10 cellular contexts compared by ENCODE assay signal in the genomic region with DNA sequence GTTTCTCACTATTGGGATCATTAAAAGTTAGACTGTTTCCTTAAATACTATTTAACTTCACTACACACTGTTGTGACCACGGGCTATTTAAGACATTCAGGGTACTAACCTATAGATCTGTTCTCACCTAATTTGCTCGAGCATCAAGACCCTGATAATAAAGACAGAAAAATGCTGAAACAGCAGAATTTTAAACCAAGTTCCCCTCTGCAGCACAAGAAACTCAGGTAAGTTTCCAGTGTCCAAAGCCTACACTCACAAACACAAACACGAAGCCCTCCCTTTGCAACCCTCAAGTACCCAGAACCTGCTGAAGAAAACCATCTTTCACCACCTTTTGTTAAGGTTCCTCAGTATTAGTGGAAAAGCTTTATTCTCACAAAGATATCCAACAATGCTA. TPM values are rescaled to one million over a fixed set of nuclear protein-coding genes. Genes with fewer than 3 reads are reported as not detected.
DNase-seq lines count a peak whose midpoint lies in the region; ATAC-seq and TF ChIP-seq lines count a peak whose summit lies in the region.
"Had no signal": no experiment of that assay in that cellular context is flagged by ENCODE, and none has a peak within 500 bp of the region (broad histone marks: within the 10 kb centered on the region; RNA-seq: fewer than 3 reads in every experiment).

No MANE protein-coding gene starts in this region.

- H2AFZ ChIP-seq in PC-9, result no peak overlapping the region

- ATAC-seq in HG02973 (IDR thresholded peaks at IDR 0.05; ENCODE audit: unreplicated experiment), result no peak

- WGBS in lower leg skin, 2 donors, result 85 to 87% methylated on average over 3 of the region's 3 CpGs

- intact Hi-C loops in PC-9 (cut with micrococcal nuclease; ENCODE audit: unreplicated experiment) (loop anchor here (5.0 kb wide), 1 partner anchor 543 kb away; the partner anchor contains the start of gene SEC23B), lower leg skin (cut with DNase I; ENCODE audit: low total_unique reads) (no loop called here)

- peaks cover 70% of the 10 kb centered on the region for H4K20me1 ChIP-seq in PC-9 (ENCODE audit: insufficient read depth)

- no TSS peak for BruUV-seq in PC-9 (replicated peaks; lab: Mats Ljungman, UMichigan)

- H3F3A ChIP-seq in PC-9 (ENCODE audit: insufficient read depth, low read depth), result peaks cover 16% of the 10 kb centered on the region; the same call in 1 of the 2 replicates

- peak overlapping the region; percentile 85 for H3K4me2 ChIP-seq in PC-9

- peaks cover 16% of the 10 kb centered on the region; the same call in 1 of the 2 replicates for H3K36me3 ChIP-seq in PC-9 (ENCODE audit: low read depth)
- no peaks in the 10 kb centered on the region for H3K36me3 ChIP-seq in rectal smooth muscle tissue (ENCODE audit: control insufficient read depth, insufficient read depth, low read length)

- no peak overlapping the region for H3K9ac ChIP-seq in rectal smooth muscle tissue (ENCODE audit: low read length)

- H3K79me2 ChIP-seq in PC-9 (ENCODE audit: low read depth), result peaks cover 94% of the 10 kb centered on the region

- H3K27me3 ChIP-seq in PC-9 (ENCODE audit: insufficient read depth, low read depth) (no peaks in the 10 kb centered on the region), rectal smooth muscle tissue (ENCODE audit: control insufficient read depth, insufficient read depth, low read length) (no peaks in the 10 kb centered on the region)
- H3K27me3 ChIP-seq: SJSA1 had no signal

- H3K27ac ChIP-seq in PC-9 (no peak overlapping the region), epithelial cell of prostate (peak overlapping the region; percentile 95), rectal smooth muscle tissue (ENCODE audit: low read depth, low read length) (peak overlapping the region; percentile 26)
- H3K27ac ChIP-seq: SJSA1 had no signal

- no peak for TF ChIP-seq CTCF in GM12865 (IDR thresholded peaks at IDR 0.05; ENCODE audit: insufficient read depth, low read depth, low read length, missing control alignments)
- no peak for TF ChIP-seq CTCF in PC-9 (conservative IDR thresholded peaks at IDR 0.05)
- no peak for TF ChIP-seq CTCF in lower leg skin (IDR thresholded peaks at IDR 0.05)

- CTCF ChIA-PET in PC-9 (lab: Charles Lee), result no interaction called here

- no peaks in the 10 kb centered on the region for H3K9me2 ChIP-seq in PC-9 (ENCODE audit: insufficient read depth)

- no peak for TF ChIP-seq POLR2A in lower leg skin (IDR thresholded peaks at IDR 0.05)

- no peaks in the 10 kb centered on the region for H3K9me3 ChIP-seq in PC-9 (ENCODE audit: insufficient read depth, low read depth)
- H3K9me3 ChIP-seq: SJSA1 had no signal

- peak overlapping the region; percentile 71 for H3K4me3 ChIP-seq in GM12865 (ENCODE audit: low read depth, low read length)
- peak overlapping the region; percentile 96; the same call in 1 of the 2 replicates for H3K4me3 ChIP-seq in PC-9
- no peak overlapping the region for H3K4me3 ChIP-seq in rectal smooth muscle tissue (ENCODE audit: low read length)
- H3K4me3 ChIP-seq in lower leg skin (ENCODE audit: low read depth, poor library complexity, severe bottlenecking), result no peak overlapping the region
- H3K4me3 ChIP-seq: SJSA1 had no signal

- H3K4me1 ChIP-seq in PC-9 (replicated peaks; ENCODE audit: insufficient read depth) (peaks cover 44% of the 10 kb centered on the region), rectal smooth muscle tissue (ENCODE audit: control insufficient read depth, insufficient read depth, low read length) (peaks cover 20% of the 10 kb centered on the region)

- POLR2A ChIA-PET in PC-9 (lab: Charles Lee; ENCODE audit: unreplicated experiment), result no interaction called here

- DNase-seq in GM12865 (ENCODE audit: low read depth), result no peak
- no peak for DNase-seq in PC-9
- no peak for DNase-seq in epithelial cell of prostate (ENCODE audit: low read depth, low spot score)
- no peak for DNase-seq in KG1 (lab: John Stamatoyannopoulos, UW)
- no peak for DNase-seq in lower leg skin (ENCODE audit: low spot score in 2 of 2)
- no peak for DNase-seq in SKM-1 (lab: John Stamatoyannopoulos, UW; ENCODE audit: unreplicated experiment)
- DNase-seq: NCI-H1092 treated with DMSO at 0.1 percent for 48 hours had no signal

RNA-seq across cellular contexts. Expression of gene SNX5, which starts 4.0 kb away (rescaled TPM):
- total RNA-seq in PC-9 (2021) (97.7 and 116 TPM in 2 replicates), lower leg skin (10 to 100 TPM; 44.6 to 70.7 (median 66.0) TPM)

RNA-seq across cellular contexts. Expression of gene MGME1, which starts 4.2 kb away (rescaled TPM):
- total RNA-seq in PC-9 (2021) (31.3 and 42.8 TPM in 2 replicates), lower leg skin (10 to 100 TPM; 21.9 to 36.3 (median 33.5) TPM)

Comparison
In these comparisons a context has a peak if more than half of its experiments do, and no peak if none do; other contexts are left out.
1. H3K4me3 ChIP-seq: peak in GM12865 (single experiment) and PC-9 (single experiment); none in rectal smooth muscle tissue (single experiment) and lower leg skin (single experiment).